8 cellular contexts compared by ENCODE assay signal in the genomic region with DNA sequence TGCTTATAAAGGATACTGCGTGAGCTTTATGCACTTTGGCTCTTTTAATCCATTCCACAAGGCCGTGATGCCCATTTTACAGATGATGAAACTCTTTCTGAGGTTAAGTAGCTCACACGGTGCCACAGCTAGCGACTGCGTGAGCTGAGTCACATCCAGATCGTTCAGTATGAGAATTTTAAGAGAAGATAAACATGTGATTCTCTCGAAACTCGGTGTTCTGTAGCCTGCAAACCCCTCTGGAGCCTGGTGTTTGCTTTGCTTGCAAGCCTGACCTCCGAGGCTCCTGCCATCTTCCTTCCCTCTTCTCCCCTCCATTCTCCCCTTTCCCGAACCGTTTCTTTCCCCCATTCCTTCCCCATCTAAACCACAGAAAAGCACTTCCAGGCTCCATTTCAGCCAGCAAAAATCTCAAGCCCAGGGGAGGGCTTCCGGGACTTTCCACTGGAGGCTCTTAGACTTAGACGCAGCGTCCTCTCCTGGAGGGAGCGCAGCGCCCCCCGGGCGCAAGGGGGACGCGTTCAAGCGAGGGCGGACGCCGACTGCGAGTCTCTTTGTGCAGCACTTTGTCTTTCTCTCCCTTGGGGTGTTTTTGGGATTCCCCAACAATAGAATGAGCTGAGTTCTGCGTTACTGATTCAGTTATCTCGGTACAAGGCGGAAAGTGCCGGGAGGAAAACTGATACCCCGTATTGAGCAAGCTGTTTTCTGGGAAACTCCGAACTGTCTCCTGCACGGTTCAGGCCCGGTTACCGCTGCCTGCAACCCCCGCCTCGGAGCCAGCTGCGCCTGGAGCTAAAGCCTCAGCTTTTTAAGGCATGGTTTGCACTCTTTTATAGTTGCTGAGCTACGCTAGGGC.
A peak's percentile ranks its signal among the peaks of the same experiment; 100 is the strongest.
DNase-seq lines count a peak whose midpoint lies in the region; ATAC-seq and TF ChIP-seq lines count a peak whose summit lies in the region.

No MANE protein-coding gene starts in this region.

- H3K36me3 Mint-ChIP-seq in stimulated activated naive CD8-positive, alpha-beta T cell treated with anti-CD3 and anti-CD28 coated beads, Interleukin-15, Interleukin-2, amounts not matched to agents 100 ng/mL and 50 ng/mL, for 24 hours (ENCODE audit: low read depth): no peaks in the 10 kb centered on the region

- peak; percentile 55 for TF ChIP-seq CTCF in astrocyte of the spinal cord (IDR thresholded peaks at IDR 0.05; ENCODE audit: low read depth, low read length)

- peaks cover 67% of the 10 kb centered on the region for H3K27me3 Mint-ChIP-seq in stimulated activated naive CD8-positive, alpha-beta T cell treated with anti-CD3 and anti-CD28 coated beads, Interleukin-15, Interleukin-2, amounts not matched to agents 100 ng/mL and 50 ng/mL, for 24 hours

- peak overlapping the region; percentile 65 for H3K4me3 Mint-ChIP-seq in stimulated activated naive CD8-positive, alpha-beta T cell treated with anti-CD3 and anti-CD28 coated beads, Interleukin-15, Interleukin-2, amounts not matched to agents 100 ng/mL and 50 ng/mL, for 24 hours

- H3K27ac Mint-ChIP-seq in stimulated activated naive CD8-positive, alpha-beta T cell treated with anti-CD3 and anti-CD28 coated beads, Interleukin-15, Interleukin-2, amounts not matched to agents 100 ng/mL and 50 ng/mL, for 24 hours: peak overlapping the region; percentile 78

- peaks cover 22% of the 10 kb centered on the region for H3K4me1 Mint-ChIP-seq in stimulated activated naive CD8-positive, alpha-beta T cell treated with anti-CD3 and anti-CD28 coated beads, Interleukin-15, Interleukin-2, amounts not matched to agents 100 ng/mL and 50 ng/mL, for 24 hours (ENCODE audit: low read depth)

- in situ Hi-C loops in astrocyte of the spinal cord (cut with HindIII; ENCODE audit: low sequenced_read_pairs): no loop called here

- peak; percentile 71 for ATAC-seq in GM19455 (IDR thresholded peaks at IDR 0.05; ENCODE audit: unreplicated experiment)
- peak; percentile 43 for ATAC-seq in HG03469 (IDR thresholded peaks at IDR 0.05; ENCODE audit: unreplicated experiment)

- H3K4me3 ChIP-seq in astrocyte of the spinal cord (ENCODE audit: low read depth, low read length): peak overlapping the region; percentile 4

- H3K9me3 Mint-ChIP-seq in stimulated activated naive CD8-positive, alpha-beta T cell treated with anti-CD3 and anti-CD28 coated beads, Interleukin-15, Interleukin-2, amounts not matched to agents 100 ng/mL and 50 ng/mL, for 24 hours: no peaks in the 10 kb centered on the region

- peak; percentile 13 for DNase-seq in GM04503 (ENCODE audit: low read depth)
- peak; percentile 68 for DNase-seq in astrocyte of the spinal cord (ENCODE audit: low read depth, low spot score)
- DNase-seq in left kidney (ENCODE audit: low read depth, low spot score): peak; percentile 88
- no peak for DNase-seq in NCI-H187 (lab: John Stamatoyannopoulos, UW)
- DNase-seq in NCI-H2029 (lab: John Stamatoyannopoulos, UW): no peak

Comparison
In these comparisons a context has a peak if more than half of its experiments do, and no peak if none do; other contexts are left out.
1. DNase-seq: peak in GM04503 (single experiment), astrocyte of the spinal cord (single experiment) and left kidney (single experiment); none in NCI-H187 (0 of 2) and NCI-H2029 (single experiment).